ENCODE assay signal across 1 cellular context in the genomic region with DNA sequence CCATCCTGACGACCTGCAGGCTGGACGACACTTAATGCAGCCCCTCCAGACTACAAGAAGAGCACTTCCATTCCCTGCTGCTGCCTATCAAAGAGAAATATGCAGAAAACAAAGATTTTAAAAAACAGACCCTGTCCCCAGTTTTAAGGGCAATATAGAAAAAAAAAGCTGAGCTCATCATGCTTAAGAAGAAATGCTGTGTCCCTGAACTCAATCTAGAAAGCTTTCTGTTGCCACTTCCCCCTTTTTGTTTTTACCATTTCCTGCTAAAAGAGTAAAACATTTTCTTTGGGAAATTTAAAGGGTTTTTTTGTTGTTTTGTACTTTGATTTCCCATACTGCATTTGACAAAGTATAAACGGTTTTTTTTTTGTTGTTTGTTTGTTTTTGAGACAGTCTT.
A peak's percentile ranks its signal among the peaks of the same experiment; 100 is the strongest.
TF ChIP-seq lines count a peak whose summit lies in the region.

No MANE protein-coding gene starts in this region.

TF ChIP-seq in K562, 482 proteins besides CTCF, POLR2A, EP300 and RAD21:
- TF ChIP-seq SMAD1 (IDR thresholded peaks at IDR 0.05; ENCODE audit: low read depth, low read length, partially characterized antibody) (no peak), SPI1 (IDR thresholded peaks at IDR 0.05; ENCODE audit: borderline replicate concordance, low read depth, low read length) (0 out of 2 replicates have a peak, but pooled peaks have one; percentile 18)
